ENCODE assay signal across 8 cellular contexts in genomic region chr13:112926003-112926402, GRCh38. TPM values are rescaled to one million over a fixed set of nuclear protein-coding genes. Genes with fewer than 3 reads are reported as not detected.
"Had no signal": no experiment of that assay in that cellular context is flagged by ENCODE, and none has a peak within 500 bp of the region (broad histone marks: within the 10 kb centered on the region; RNA-seq: fewer than 3 reads in every experiment).

No MANE protein-coding gene starts in this region.

- ATAC-seq: HCT116 had no signal

- H3K36me3 ChIP-seq: HAP-1 had no signal

- H2AFZ ChIP-seq: GM23248 had no signal

- DNase-seq: GM23248, GOT3, H7, HFFc6 had no signal

- H3K27ac ChIP-seq: GM23248, HL-60 had no signal

- H3K4me3 ChIP-seq: GM23248, HAP-1 had no signal

- H3K27ac Mint-ChIP-seq: HFFc6, IgD-negative memory B cell had no signal

- H3K9ac ChIP-seq: GM23248 had no signal

- H3K4me1 ChIP-seq: HAP-1 had no signal

- H3K4me3 Mint-ChIP-seq: HFFc6, IgD-negative memory B cell had no signal

RNA-seq across cellular contexts. Expression of gene MCF2L, which starts 43.0 kb away (rescaled TPM):
- total RNA-seq: GM23248, HFFc6 had no signal
- polyA plus RNA-seq: GM23248 had no signal
